In genomic region chr18:8615397-8616025, GRCh38 we compare ENCODE assay signal across 8 cellular contexts. TPM values are rescaled to one million over a fixed set of nuclear protein-coding genes. Genes with fewer than 3 reads are reported as not detected.
DNase-seq lines count a peak whose midpoint lies in the region; ATAC-seq and TF ChIP-seq lines count a peak whose summit lies in the region.

No MANE protein-coding gene starts in this region.

- H3K9me3 ChIP-seq in lower lobe of right lung: no peaks in the 10 kb centered on the region

- no peaks in the 10 kb centered on the region for H3K9me3 Mint-ChIP-seq in central memory CD8-positive, alpha-beta T cell
- no peaks in the 10 kb centered on the region for H3K9me3 Mint-ChIP-seq in activated CD8-positive, alpha-beta memory T cell treated with anti-CD3 and anti-CD28 coated beads, Interleukin-2, amount 10 ng/mL, durations not matched to agents 7 days and 5 days (ENCODE audit: low read depth)

- no peak for TF ChIP-seq CTCF in lower lobe of right lung (IDR thresholded peaks at IDR 0.05)

- intact Hi-C loops in lower lobe of right lung (cut with DNase I): no loop called here

- peaks cover 64% of the 10 kb centered on the region for H3K4me1 ChIP-seq in lower lobe of right lung

- CTCF ChIA-PET in activated CD8-positive, alpha-beta memory T cell treated with anti-CD3 and anti-CD28 coated beads, Interleukin-2, amount 10 ng/mL, durations not matched to agents 7 days and 5 days (lab: Charles Lee): no interaction called here

- H3K4me1 Mint-ChIP-seq in central memory CD8-positive, alpha-beta T cell: peaks cover 74% of the 10 kb centered on the region
- H3K4me1 Mint-ChIP-seq in activated CD8-positive, alpha-beta memory T cell treated with anti-CD3 and anti-CD28 coated beads, Interleukin-2, amount 10 ng/mL, durations not matched to agents 7 days and 5 days: peaks cover 50% of the 10 kb centered on the region

- peaks cover 16% of the 10 kb centered on the region for H3K36me3 Mint-ChIP-seq in central memory CD8-positive, alpha-beta T cell (ENCODE audit: insufficient read depth)
- peaks cover 33% of the 10 kb centered on the region for H3K36me3 Mint-ChIP-seq in activated CD8-positive, alpha-beta memory T cell treated with anti-CD3 and anti-CD28 coated beads, Interleukin-2, amount 10 ng/mL, durations not matched to agents 7 days and 5 days

- DNase-seq in H7 (peak; percentile 26), NCI-H446 (lab: John Stamatoyannopoulos, UW) (peak; percentile 82 to 88), lower lobe of right lung (no peak), HuH-7.5 (ENCODE audit: low spot score) (no peak)
- no peak for DNase-seq in central memory CD8-positive, alpha-beta T cell (ENCODE audit: low spot score in 2 of 2)
- DNase-seq in activated CD8-positive, alpha-beta memory T cell treated with anti-CD3 and anti-CD28 coated beads, Interleukin-2, amount 10 ng/mL, durations not matched to agents 7 days and 5 days: no peak

- H3K4me3 ChIP-seq in H7 (ENCODE audit: insufficient read depth, low read depth, low read length): no peak overlapping the region
- no peak overlapping the region for H3K4me3 ChIP-seq in lower lobe of right lung

- no peak overlapping the region for H3K4me3 Mint-ChIP-seq in central memory CD8-positive, alpha-beta T cell
- H3K4me3 Mint-ChIP-seq in activated CD8-positive, alpha-beta memory T cell treated with anti-CD3 and anti-CD28 coated beads, Interleukin-2, amount 10 ng/mL, durations not matched to agents 7 days and 5 days: no peak overlapping the region

- H3K27me3 Mint-ChIP-seq in central memory CD8-positive, alpha-beta T cell: no peaks in the 10 kb centered on the region
- H3K27me3 Mint-ChIP-seq in activated CD8-positive, alpha-beta memory T cell treated with anti-CD3 and anti-CD28 coated beads, Interleukin-2, amount 10 ng/mL, durations not matched to agents 7 days and 5 days: no peaks in the 10 kb centered on the region

- no peaks in the 10 kb centered on the region for H3K27me3 ChIP-seq in H7 (ENCODE audit: control insufficient read depth, insufficient read depth, low read length)
- no peaks in the 10 kb centered on the region for H3K27me3 ChIP-seq in lower lobe of right lung (ENCODE audit: low read depth)

- H3K27ac Mint-ChIP-seq in central memory CD8-positive, alpha-beta T cell (ENCODE audit: low read depth): peak overlapping the region; percentile 42
- H3K27ac Mint-ChIP-seq in activated CD8-positive, alpha-beta memory T cell treated with anti-CD3 and anti-CD28 coated beads, Interleukin-2, amount 10 ng/mL, durations not matched to agents 7 days and 5 days: no peak overlapping the region

- no peak overlapping the region for H3K27ac ChIP-seq in lower lobe of right lung

- H3K36me3 ChIP-seq in H7 (replicated peaks; ENCODE audit: control insufficient read depth, insufficient read depth, low read length) (peaks cover 2% of the 10 kb centered on the region), lower lobe of right lung (no peaks in the 10 kb centered on the region)

- ATAC-seq in central memory CD8-positive, alpha-beta T cell (replicated peaks; ENCODE audit: extremely low read depth, poor library complexity, severe bottlenecking): no peak
- peak; percentile 68 to 77 for ATAC-seq in lower lobe of right lung
- no peak for ATAC-seq in activated CD8-positive, alpha-beta memory T cell treated with anti-CD3 and anti-CD28 coated beads, Interleukin-2, amount 10 ng/mL, durations not matched to agents 7 days and 5 days
- no peak for ATAC-seq in HG03196 (IDR thresholded peaks at IDR 0.05; ENCODE audit: unreplicated experiment)
- ATAC-seq in GM21423 (IDR thresholded peaks at IDR 0.05; ENCODE audit: unreplicated experiment): no peak

RNA-seq across cellular contexts. Expression of gene RAB12, which starts 6.3 kb away (rescaled TPM):
- 24.0 and 30.4 TPM in 2 replicates for total RNA-seq in H7 (2014; rRNA removed; shearing (Covaris generic))
- total RNA-seq in lower lobe of right lung: 50.2 TPM
- total RNA-seq in activated CD8-positive, alpha-beta memory T cell treated with anti-CD3 and anti-CD28 coated beads, Interleukin-2, amount 10 ng/mL, durations not matched to agents 7 days and 5 days: 10 to 100 TPM; 13.6 to 15.2 TPM

Comparison
In these comparisons a context has a peak if more than half of its experiments do, and no peak if none do; other contexts are left out.
1. DNase-seq: peak in H7 (single experiment) and NCI-H446 (2 of 2); none in central memory CD8-positive, alpha-beta T cell (0 of 2), lower lobe of right lung (single experiment), activated CD8-positive, alpha-beta memory T cell treated with anti-CD3 and anti-CD28 coated beads, Interleukin-2, amount 10 ng/mL, durations not matched to agents 7 days and 5 days (single experiment) and HuH-7.5 (single experiment).
2. ATAC-seq: peak in lower lobe of right lung (2 of 2); none in central memory CD8-positive, alpha-beta T cell (single experiment), activated CD8-positive, alpha-beta memory T cell treated with anti-CD3 and anti-CD28 coated beads, Interleukin-2, amount 10 ng/mL, durations not matched to agents 7 days and 5 days (single experiment), HG03196 (single experiment) and GM21423 (single experiment).